ENCODE assay signal across 1 cellular context in the genomic region with DNA sequence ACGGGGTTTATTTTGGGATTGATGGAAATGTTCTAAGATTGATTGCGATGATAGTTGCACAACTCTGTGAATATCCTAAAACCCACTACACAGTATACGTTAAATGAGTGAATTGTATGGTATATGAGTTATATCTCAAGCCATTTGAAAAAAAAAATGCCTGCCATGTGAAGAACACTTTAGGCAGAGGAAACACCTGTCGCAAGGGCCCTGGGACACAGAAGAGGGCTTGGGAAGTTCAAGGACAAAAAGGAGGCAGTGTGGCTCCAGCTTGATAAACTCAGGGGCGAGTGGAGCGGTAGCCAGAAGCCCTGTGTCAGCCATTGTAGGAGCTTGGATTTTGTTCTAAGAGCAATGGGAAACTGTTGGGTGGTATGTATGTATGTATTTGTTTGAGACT.
TF ChIP-seq lines count a peak whose summit lies in the region.

No MANE protein-coding gene starts in this region.

TF ChIP-seq in GM23338, 12 proteins besides CTCF, POLR2A, EP300 and RAD21:
- no peak for TF ChIP-seq ZNF331 (CRISPR knock-in tag; IDR thresholded peaks at IDR 0.05; ENCODE audit: low read depth)
- TF ChIP-seq, protein P1, sequence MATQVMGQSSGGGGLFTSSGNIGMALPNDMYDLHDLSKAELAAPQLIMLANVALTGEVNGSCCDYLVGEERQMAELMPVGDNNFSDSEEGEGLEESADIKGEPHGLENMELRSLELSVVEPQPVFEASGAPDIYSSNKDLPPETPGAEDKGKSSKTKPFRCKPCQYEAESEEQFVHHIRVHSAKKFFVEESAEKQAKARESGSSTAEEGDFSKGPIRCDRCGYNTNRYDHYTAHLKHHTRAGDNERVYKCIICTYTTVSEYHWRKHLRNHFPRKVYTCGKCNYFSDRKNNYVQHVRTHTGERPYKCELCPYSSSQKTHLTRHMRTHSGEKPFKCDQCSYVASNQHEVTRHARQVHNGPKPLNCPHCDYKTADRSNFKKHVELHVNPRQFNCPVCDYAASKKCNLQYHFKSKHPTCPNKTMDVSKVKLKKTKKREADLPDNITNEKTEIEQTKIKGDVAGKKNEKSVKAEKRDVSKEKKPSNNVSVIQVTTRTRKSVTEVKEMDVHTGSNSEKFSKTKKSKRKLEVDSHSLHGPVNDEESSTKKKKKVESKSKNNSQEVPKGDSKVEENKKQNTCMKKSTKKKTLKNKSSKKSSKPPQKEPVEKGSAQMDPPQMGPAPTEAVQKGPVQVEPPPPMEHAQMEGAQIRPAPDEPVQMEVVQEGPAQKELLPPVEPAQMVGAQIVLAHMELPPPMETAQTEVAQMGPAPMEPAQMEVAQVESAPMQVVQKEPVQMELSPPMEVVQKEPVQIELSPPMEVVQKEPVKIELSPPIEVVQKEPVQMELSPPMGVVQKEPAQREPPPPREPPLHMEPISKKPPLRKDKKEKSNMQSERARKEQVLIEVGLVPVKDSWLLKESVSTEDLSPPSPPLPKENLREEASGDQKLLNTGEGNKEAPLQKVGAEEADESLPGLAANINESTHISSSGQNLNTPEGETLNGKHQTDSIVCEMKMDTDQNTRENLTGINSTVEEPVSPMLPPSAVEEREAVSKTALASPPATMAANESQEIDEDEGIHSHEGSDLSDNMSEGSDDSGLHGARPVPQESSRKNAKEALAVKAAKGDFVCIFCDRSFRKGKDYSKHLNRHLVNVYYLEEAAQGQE (IDR thresholded peaks at IDR 0.05; ENCODE audit: unreplicated experiment): no peak
- TF ChIP-seq ZNF114 (CRISPR knock-in tag; IDR thresholded peaks at IDR 0.05): no peak
- TF ChIP-seq, protein P2, sequence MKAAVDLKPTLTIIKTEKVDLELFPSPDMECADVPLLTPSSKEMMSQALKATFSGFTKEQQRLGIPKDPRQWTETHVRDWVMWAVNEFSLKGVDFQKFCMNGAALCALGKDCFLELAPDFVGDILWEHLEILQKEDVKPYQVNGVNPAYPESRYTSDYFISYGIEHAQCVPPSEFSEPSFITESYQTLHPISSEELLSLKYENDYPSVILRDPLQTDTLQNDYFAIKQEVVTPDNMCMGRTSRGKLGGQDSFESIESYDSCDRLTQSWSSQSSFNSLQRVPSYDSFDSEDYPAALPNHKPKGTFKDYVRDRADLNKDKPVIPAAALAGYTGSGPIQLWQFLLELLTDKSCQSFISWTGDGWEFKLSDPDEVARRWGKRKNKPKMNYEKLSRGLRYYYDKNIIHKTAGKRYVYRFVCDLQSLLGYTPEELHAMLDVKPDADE (IDR thresholded peaks at IDR 0.05): no peak
- TF ChIP-seq, protein P3, sequence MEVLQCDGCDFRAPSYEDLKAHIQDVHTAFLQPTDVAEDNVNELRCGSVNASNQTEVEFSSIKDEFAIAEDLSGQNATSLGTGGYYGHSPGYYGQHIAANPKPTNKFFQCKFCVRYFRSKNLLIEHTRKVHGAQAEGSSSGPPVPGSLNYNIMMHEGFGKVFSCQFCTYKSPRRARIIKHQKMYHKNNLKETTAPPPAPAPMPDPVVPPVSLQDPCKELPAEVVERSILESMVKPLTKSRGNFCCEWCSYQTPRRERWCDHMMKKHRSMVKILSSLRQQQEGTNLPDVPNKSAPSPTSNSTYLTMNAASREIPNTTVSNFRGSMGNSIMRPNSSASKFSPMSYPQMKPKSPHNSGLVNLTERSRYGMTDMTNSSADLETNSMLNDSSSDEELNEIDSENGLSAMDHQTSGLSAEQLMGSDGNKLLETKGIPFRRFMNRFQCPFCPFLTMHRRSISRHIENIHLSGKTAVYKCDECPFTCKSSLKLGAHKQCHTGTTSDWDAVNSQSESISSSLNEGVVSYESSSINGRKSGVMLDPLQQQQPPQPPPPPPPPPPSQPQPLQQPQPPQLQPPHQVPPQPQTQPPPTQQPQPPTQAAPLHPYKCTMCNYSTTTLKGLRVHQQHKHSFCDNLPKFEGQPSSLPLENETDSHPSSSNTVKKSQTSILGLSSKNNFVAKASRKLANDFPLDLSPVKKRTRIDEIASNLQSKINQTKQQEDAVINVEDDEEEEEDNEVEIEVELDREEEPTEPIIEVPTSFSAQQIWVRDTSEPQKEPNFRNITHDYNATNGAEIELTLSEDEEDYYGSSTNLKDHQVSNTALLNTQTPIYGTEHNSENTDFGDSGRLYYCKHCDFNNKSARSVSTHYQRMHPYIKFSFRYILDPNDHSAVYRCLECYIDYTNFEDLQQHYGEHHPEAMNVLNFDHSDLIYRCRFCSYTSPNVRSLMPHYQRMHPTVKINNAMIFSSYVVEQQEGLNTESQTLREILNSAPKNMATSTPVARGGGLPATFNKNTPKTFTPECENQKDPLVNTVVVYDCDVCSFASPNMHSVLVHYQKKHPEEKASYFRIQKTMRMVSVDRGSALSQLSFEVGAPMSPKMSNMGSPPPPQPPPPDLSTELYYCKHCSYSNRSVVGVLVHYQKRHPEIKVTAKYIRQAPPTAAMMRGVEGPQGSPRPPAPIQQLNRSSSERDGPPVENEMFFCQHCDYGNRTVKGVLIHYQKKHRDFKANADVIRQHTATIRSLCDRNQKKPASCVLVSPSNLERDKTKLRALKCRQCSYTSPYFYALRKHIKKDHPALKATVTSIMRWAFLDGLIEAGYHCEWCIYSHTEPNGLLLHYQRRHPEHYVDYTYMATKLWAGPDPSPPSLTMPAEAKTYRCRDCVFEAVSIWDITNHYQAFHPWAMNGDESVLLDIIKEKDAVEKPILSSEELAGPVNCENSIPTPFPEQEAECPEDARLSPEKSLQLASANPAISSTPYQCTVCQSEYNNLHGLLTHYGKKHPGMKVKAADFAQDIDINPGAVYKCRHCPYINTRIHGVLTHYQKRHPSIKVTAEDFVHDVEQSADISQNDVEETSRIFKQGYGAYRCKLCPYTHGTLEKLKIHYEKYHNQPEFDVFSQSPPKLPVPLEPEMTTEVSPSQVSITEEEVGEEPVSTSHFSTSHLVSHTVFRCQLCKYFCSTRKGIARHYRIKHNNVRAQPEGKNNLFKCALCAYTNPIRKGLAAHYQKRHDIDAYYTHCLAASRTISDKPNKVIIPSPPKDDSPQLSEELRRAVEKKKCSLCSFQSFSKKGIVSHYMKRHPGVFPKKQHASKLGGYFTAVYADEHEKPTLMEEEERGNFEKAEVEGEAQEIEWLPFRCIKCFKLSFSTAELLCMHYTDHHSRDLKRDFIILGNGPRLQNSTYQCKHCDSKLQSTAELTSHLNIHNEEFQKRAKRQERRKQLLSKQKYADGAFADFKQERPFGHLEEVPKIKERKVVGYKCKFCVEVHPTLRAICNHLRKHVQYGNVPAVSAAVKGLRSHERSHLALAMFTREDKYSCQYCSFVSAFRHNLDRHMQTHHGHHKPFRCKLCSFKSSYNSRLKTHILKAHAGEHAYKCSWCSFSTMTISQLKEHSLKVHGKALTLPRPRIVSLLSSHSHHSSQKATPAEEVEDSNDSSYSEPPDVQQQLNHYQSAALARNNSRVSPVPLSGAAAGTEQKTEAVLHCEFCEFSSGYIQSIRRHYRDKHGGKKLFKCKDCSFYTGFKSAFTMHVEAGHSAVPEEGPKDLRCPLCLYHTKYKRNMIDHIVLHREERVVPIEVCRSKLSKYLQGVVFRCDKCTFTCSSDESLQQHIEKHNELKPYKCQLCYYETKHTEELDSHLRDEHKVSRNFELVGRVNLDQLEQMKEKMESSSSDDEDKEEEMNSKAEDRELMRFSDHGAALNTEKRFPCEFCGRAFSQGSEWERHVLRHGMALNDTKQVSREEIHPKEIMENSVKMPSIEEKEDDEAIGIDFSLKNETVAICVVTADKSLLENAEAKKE (CRISPR knock-in tag; IDR thresholded peaks at IDR 0.05): no peak
- no peak for TF ChIP-seq POLR2AphosphoS5 (IDR thresholded peaks at IDR 0.05; ENCODE audit: low read depth)
- TF ChIP-seq NANOG (IDR thresholded peaks at IDR 0.05; ENCODE audit: borderline replicate concordance): no peak
